Comparison of ENCODE assay signal across 14 cellular contexts in genomic region chr7:21923663-21924062, GRCh38. TPM values are rescaled to one million over a fixed set of nuclear protein-coding genes. Genes with fewer than 3 reads are reported as not detected.
DNase-seq lines count a peak whose midpoint lies in the region; FAIRE-seq lines count a peak whose summit lies in the region.
"Had no signal": no experiment of that assay in that cellular context is flagged by ENCODE, and none has a peak within 500 bp of the region (broad histone marks: within the 10 kb centered on the region; RNA-seq: fewer than 3 reads in every experiment).

No MANE protein-coding gene starts in this region.

- H3K36me3 ChIP-seq in small intestine (ENCODE audit: control insufficient read depth in 2 of 2, insufficient read depth in 2 of 2, low read length in 2 of 2): no peaks in the 10 kb centered on the region
- H3K36me3 ChIP-seq: suprapubic skin had no signal

- no peak overlapping the region for H3K4me3 ChIP-seq in small intestine (ENCODE audit: low read depth in 1 of 2, low read length in 2 of 2)
- H3K4me3 ChIP-seq: suprapubic skin had no signal

- DNase-seq in NCI-H187 treated with DMSO at 0.1 percent for 48 hours (lab: John Stamatoyannopoulos, UW) (peak; percentile 39), NCI-H187 (lab: John Stamatoyannopoulos, UW) (no peak), NCI-H345 (lab: John Stamatoyannopoulos, UW) (peak; percentile 97), dermis blood vessel endothelial cell (peak; percentile 88), small intestine (peak; percentile 35), HPDE6-E6E7 (ENCODE audit: extremely low spot score) (no peak)
- DNase-seq in stimulated activated naive CD4-positive, alpha-beta T cell treated with Interleukin-2 at 50 U/mL for 16 hours (lab: John Stamatoyannopoulos, UW): no peak
- no peak for DNase-seq in activated CD4-positive, alpha-beta T cell treated with anti-CD3 and anti-CD28 coated beads, Interleukin-2, amount 10 ng/mL, durations not matched to agents 24 days and 14 days
- DNase-seq: HCEC 1CT, NCI-H1694, nephron progenitor cell had no signal

- H3K27me3 ChIP-seq in small intestine (ENCODE audit: control insufficient read depth in 2 of 2, insufficient read depth in 2 of 2, low read length in 2 of 2): no peaks in the 10 kb centered on the region
- H3K27me3 ChIP-seq: suprapubic skin had no signal

- FAIRE-seq in small intestine (lab: Jason Lieb, UNC): no peak
- FAIRE-seq: A204.1 had no signal

- H3K9me3 ChIP-seq in small intestine (ENCODE audit: control insufficient read depth, low read depth): no peaks in the 10 kb centered on the region
- H3K9me3 ChIP-seq: suprapubic skin had no signal

- peaks cover under 1% of the 10 kb centered on the region for H3K4me1 Mint-ChIP-seq in activated CD4-positive, alpha-beta T cell treated with anti-CD3 and anti-CD28 coated beads, Interleukin-2, amount 10 ng/mL, durations not matched to agents 24 days and 14 days

- H3K27ac Mint-ChIP-seq in activated CD4-positive, alpha-beta T cell treated with anti-CD3 and anti-CD28 coated beads, Interleukin-2, amount 10 ng/mL, durations not matched to agents 24 days and 14 days: no peak overlapping the region
- H3K27ac Mint-ChIP-seq: nephron progenitor cell had no signal

- H3K27me3 Mint-ChIP-seq in activated CD4-positive, alpha-beta T cell treated with anti-CD3 and anti-CD28 coated beads, Interleukin-2, amount 10 ng/mL, durations not matched to agents 24 days and 14 days: no peaks in the 10 kb centered on the region

- no peak overlapping the region for H3K27ac ChIP-seq in small intestine (ENCODE audit: low read depth in 1 of 2, low read length in 1 of 2)
- H3K27ac ChIP-seq: epithelial cell of prostate, suprapubic skin had no signal

- peaks cover 14% of the 10 kb centered on the region for H3K36me3 Mint-ChIP-seq in activated CD4-positive, alpha-beta T cell treated with anti-CD3 and anti-CD28 coated beads, Interleukin-2, amount 10 ng/mL, durations not matched to agents 24 days and 14 days (ENCODE audit: low read depth)

- no peaks in the 10 kb centered on the region for H3K4me1 ChIP-seq in small intestine (ENCODE audit: control insufficient read depth in 2 of 2, insufficient read depth in 1 of 2, low read depth in 1 of 2, low read length in 1 of 2)
- H3K4me1 ChIP-seq: suprapubic skin had no signal

- 29 to 55% (median 39%) methylated on average over 2 of the region's 2 CpGs for WGBS in small intestine, 3 donors

- H3K9me3 Mint-ChIP-seq in activated CD4-positive, alpha-beta T cell treated with anti-CD3 and anti-CD28 coated beads, Interleukin-2, amount 10 ng/mL, durations not matched to agents 24 days and 14 days: no peaks in the 10 kb centered on the region

- no peak overlapping the region for H3K4me3 Mint-ChIP-seq in activated CD4-positive, alpha-beta T cell treated with anti-CD3 and anti-CD28 coated beads, Interleukin-2, amount 10 ng/mL, durations not matched to agents 24 days and 14 days
- H3K4me3 Mint-ChIP-seq: nephron progenitor cell had no signal

- intact Hi-C loops in activated CD4-positive, alpha-beta T cell treated with anti-CD3 and anti-CD28 coated beads, Interleukin-2, amount 10 ng/mL, durations not matched to agents 24 days and 14 days (cut with micrococcal nuclease): no loop called here

RNA-seq across cellular contexts. Expression of gene CDCA7L, which starts 22.0 kb away (rescaled TPM):
- 47.6 and 85.4 TPM in 2 replicates for total RNA-seq in dermis blood vessel endothelial cell
- polyA plus RNA-seq in small intestine: 10 to 100 TPM in 1 of 3 donors, 1 to 10 TPM in 2; 2.7 to 20.6 (median 4.9) TPM
- total RNA-seq in activated CD4-positive, alpha-beta T cell treated with anti-CD3 and anti-CD28 coated beads, Interleukin-2, amount 10 ng/mL, durations not matched to agents 24 days and 14 days: 111 and 114 TPM in 2 replicates

Comparison
In these comparisons a context has a peak if more than half of its experiments do, and no peak if none do; other contexts are left out.
1. DNase-seq: peak in NCI-H187 treated with DMSO at 0.1 percent for 48 hours (single experiment), NCI-H345 (single experiment), dermis blood vessel endothelial cell (single experiment) and small intestine (single experiment); none in NCI-H187 (0 of 2), HPDE6-E6E7 (single experiment), stimulated activated naive CD4-positive, alpha-beta T cell treated with Interleukin-2 at 50 U/mL for 16 hours (single experiment) and activated CD4-positive, alpha-beta T cell treated with anti-CD3 and anti-CD28 coated beads, Interleukin-2, amount 10 ng/mL, durations not matched to agents 24 days and 14 days (single experiment).